ENCODE assay signal across 14 cellular contexts in genomic region chrX:11470231-11470630, GRCh38.
A peak's percentile ranks its signal among the peaks of the same experiment; 100 is the strongest.
DNase-seq lines count a peak whose midpoint lies in the region; ATAC-seq, FAIRE-seq and TF ChIP-seq lines count a peak whose summit lies in the region.
"Had no signal": no experiment of that assay in that cellular context is flagged by ENCODE, and none has a peak within 500 bp of the region (broad histone marks: within the 10 kb centered on the region; RNA-seq: fewer than 3 reads in every experiment).

No MANE protein-coding gene starts in this region.

- H3K36me3 Mint-ChIP-seq in nephron (ENCODE audit: low read depth) = no peaks in the 10 kb centered on the region
- H3K36me3 Mint-ChIP-seq: naive thymus-derived CD4-positive, alpha-beta T cell had no signal

- intact Hi-C loops in endothelial cell of umbilical vein (cut with micrococcal nuclease) = no loop called here

- no peaks in the 10 kb centered on the region for H4K20me1 ChIP-seq in endothelial cell of umbilical vein (replicated peaks; ENCODE audit: control insufficient read depth, extremely low read depth, insufficient read depth, low read length)

- H3K27me3 Mint-ChIP-seq in nephron (ENCODE audit: low read depth) = no peaks in the 10 kb centered on the region

- no peaks in the 10 kb centered on the region for H3K9me1 ChIP-seq in endothelial cell of umbilical vein (replicated peaks; ENCODE audit: control insufficient read depth, extremely low read depth, insufficient read depth, low read length)

- no peaks in the 10 kb centered on the region for H3K79me2 ChIP-seq in endothelial cell of umbilical vein (ENCODE audit: control insufficient read depth, insufficient read depth, low read length)

- H3K27ac ChIP-seq in endothelial cell of umbilical vein (ENCODE audit: insufficient read depth, low read depth, low read length) = peak overlapping the region; percentile 47

- CTCF ChIA-PET in endothelial cell of umbilical vein (lab: Charles Lee) = interaction anchor here (1.0 kb wide), 1 partner anchor 9 kb away, joined by 4 read pairs; no protein-coding TSS in a partner anchor

- DNase-seq in AG10803 (ENCODE audit: low read depth) = peak; percentile 77
- peak; percentile 28 for DNase-seq in MG63
- peak; percentile 83 for DNase-seq in endothelial cell of umbilical vein (ENCODE audit: low read depth, low spot score)
- no peak for DNase-seq in germinal center (ENCODE audit: low spot score)
- DNase-seq in stimulated activated CD4-positive, alpha-beta T cell treated with anti-CD3 and anti-CD28 coated beads, Interleukin-4, amount 100 ng/mL, for 4 hours = no peak
- no peak for DNase-seq in iPS-NIHi11 (ENCODE audit: low spot score)
- DNase-seq: activated T-cell treated with anti-CD3 and anti-CD28 coated beads, Interleukin-2, amount 50 U/mL, for 1 hour; heart left ventricle; naive thymus-derived CD4-positive, alpha-beta T cell; NCI-H1092 treated with DMSO at 0.1 percent for 48 hours; stimulated activated naive CD8-positive, alpha-beta T cell treated with anti-CD3 and anti-CD28 coated beads, Interleukin-15, Interleukin-2, amounts not matched to agents 100 U/mL and 50 U/mL, for 24 hours had no signal

- dilution Hi-C loops in endothelial cell of umbilical vein (cut with MboI; ENCODE audit: extremely low pct_ligation_motif_present, low sequenced_read_pairs) = no loop called here

- peak overlapping the region; percentile 56 to 95 (median 79) for H3K27ac Mint-ChIP-seq in nephron

- no peak for TF ChIP-seq CTCF in AG10803 (conservative IDR thresholded peaks at IDR 0.05; ENCODE audit: low read length)
- TF ChIP-seq CTCF in endothelial cell of umbilical vein (IDR thresholded peaks at IDR 0.05; ENCODE audit: extremely low read depth in 1 of 2, insufficient read depth in 1 of 2, low read depth in 1 of 2, low read length in 2 of 2) = no peak
- no peak for TF ChIP-seq CTCF in nephron (IDR thresholded peaks at IDR 0.05; ENCODE audit: unreplicated experiment in 3 of 3)

- no peak overlapping the region for H3K9ac ChIP-seq in endothelial cell of umbilical vein (replicated peaks; ENCODE audit: extremely low read depth, insufficient read depth, low read length)

- no peak for ATAC-seq in HG02981 (IDR thresholded peaks at IDR 0.05; ENCODE audit: unreplicated experiment)
- ATAC-seq: naive thymus-derived CD4-positive, alpha-beta T cell; stimulated activated naive CD8-positive, alpha-beta T cell treated with anti-CD3 and anti-CD28 coated beads, Interleukin-15, Interleukin-2, amounts not matched to agents 100 U/mL and 50 U/mL, for 24 hours had no signal

- FAIRE-seq in endothelial cell of umbilical vein (lab: Jason Lieb, UNC) = peak; percentile 94

- H3K4me3 ChIP-seq in AG10803 (ENCODE audit: low read length) (no peak overlapping the region), MG63 (no peak overlapping the region), endothelial cell of umbilical vein (replicated peaks in 1 of 3; ENCODE audit: insufficient read depth in 1 of 3, low read depth in 1 of 3, low read length in 3 of 3) (no peak overlapping the region)
- H3K4me3 ChIP-seq: heart left ventricle had no signal

- H3K9me3 ChIP-seq in MG63 (no peaks in the 10 kb centered on the region; the same call in 1 of the 2 replicates), endothelial cell of umbilical vein (replicated peaks; ENCODE audit: control insufficient read depth, insufficient read depth, low read length) (no peaks in the 10 kb centered on the region)
- H3K9me3 ChIP-seq: heart left ventricle had no signal

- H3K4me3 Mint-ChIP-seq in nephron = no peak overlapping the region
- H3K4me3 Mint-ChIP-seq: central memory CD8-positive, alpha-beta T cell; naive thymus-derived CD4-positive, alpha-beta T cell had no signal

- H3K9me3 Mint-ChIP-seq in nephron = peaks cover 6% of the 10 kb centered on the region
- H3K9me3 Mint-ChIP-seq: central memory CD8-positive, alpha-beta T cell had no signal

- H3K36me3 ChIP-seq in MG63 (no peaks in the 10 kb centered on the region), endothelial cell of umbilical vein (ENCODE audit: control insufficient read depth in 2 of 2, extremely low read depth in 1 of 2, insufficient read depth in 2 of 2, low read length in 2 of 2) (no peaks in the 10 kb centered on the region)
- H3K36me3 ChIP-seq: heart left ventricle had no signal

- no TSS peak for BruUV-seq in endothelial cell of umbilical vein (replicated peaks; lab: Mats Ljungman, UMichigan)

- POLR2A ChIA-PET in endothelial cell of umbilical vein (lab: Charles Lee) = no interaction called here

- peaks cover 7% of the 10 kb centered on the region for H3K4me1 ChIP-seq in endothelial cell of umbilical vein (ENCODE audit: control insufficient read depth, extremely low read depth, insufficient read depth, low read length)

- H3K4me2 ChIP-seq in endothelial cell of umbilical vein (ENCODE audit: insufficient read depth, low read length) = no peak overlapping the region

- H3K27me3 ChIP-seq in MG63 = no peaks in the 10 kb centered on the region
- H3K27me3 ChIP-seq in endothelial cell of umbilical vein (ENCODE audit: control insufficient read depth in 2 of 2, insufficient read depth in 2 of 2, low read length in 2 of 2) = no peaks in the 10 kb centered on the region

- TF ChIP-seq POLR2A in endothelial cell of umbilical vein (IDR thresholded peaks at IDR 0.05; ENCODE audit: low read depth, low read length) = no peak

- H2AFZ ChIP-seq in endothelial cell of umbilical vein (ENCODE audit: low read depth, low read length) = peak overlapping the region; percentile 57

- peaks cover 4% of the 10 kb centered on the region for H3K4me1 Mint-ChIP-seq in nephron
- H3K4me1 Mint-ChIP-seq: central memory CD8-positive, alpha-beta T cell; naive thymus-derived CD4-positive, alpha-beta T cell had no signal

TF ChIP-seq in endothelial cell of umbilical vein, 7 proteins besides CTCF, POLR2A, EP300 and RAD21:
- TF ChIP-seq GATA2 (IDR thresholded peaks at IDR 0.05; ENCODE audit: insufficient read depth, insufficient read length, low read depth, low read length) (no peak), FOS (IDR thresholded peaks at IDR 0.05; ENCODE audit: borderline replicate concordance, insufficient read depth, low read length) (no peak), MYC (IDR thresholded peaks at IDR 0.05; ENCODE audit: low read depth, low read length) (no peak), EZH2 (IDR thresholded peaks at IDR 0.05; ENCODE audit: borderline replicate concordance, low read depth, low read length, severe bottlenecking) (no peak), POLR2AphosphoS5 (IDR thresholded peaks at IDR 0.05; ENCODE audit: insufficient read depth, low read depth, low read length) (no peak), JUN (IDR thresholded peaks at IDR 0.05; ENCODE audit: borderline replicate concordance, insufficient read depth, insufficient read length, low read depth) (no peak)
- TF ChIP-seq, protein P1, sequence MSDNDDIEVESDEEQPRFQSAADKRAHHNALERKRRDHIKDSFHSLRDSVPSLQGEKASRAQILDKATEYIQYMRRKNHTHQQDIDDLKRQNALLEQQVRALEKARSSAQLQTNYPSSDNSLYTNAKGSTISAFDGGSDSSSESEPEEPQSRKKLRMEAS (IDR thresholded peaks at IDR 0.05; ENCODE audit: insufficient read depth, insufficient read length) = no peak

Comparison
In these comparisons a context has a peak if more than half of its experiments do, and no peak if none do; other contexts are left out.
1. DNase-seq: peak in AG10803 (single experiment), MG63 (single experiment) and endothelial cell of umbilical vein (single experiment); none in germinal center (single experiment), stimulated activated CD4-positive, alpha-beta T cell treated with anti-CD3 and anti-CD28 coated beads, Interleukin-4, amount 100 ng/mL, for 4 hours (0 of 2) and iPS-NIHi11 (single experiment).